Comparison of ENCODE assay signal across 25 cellular contexts in the genomic region with DNA sequence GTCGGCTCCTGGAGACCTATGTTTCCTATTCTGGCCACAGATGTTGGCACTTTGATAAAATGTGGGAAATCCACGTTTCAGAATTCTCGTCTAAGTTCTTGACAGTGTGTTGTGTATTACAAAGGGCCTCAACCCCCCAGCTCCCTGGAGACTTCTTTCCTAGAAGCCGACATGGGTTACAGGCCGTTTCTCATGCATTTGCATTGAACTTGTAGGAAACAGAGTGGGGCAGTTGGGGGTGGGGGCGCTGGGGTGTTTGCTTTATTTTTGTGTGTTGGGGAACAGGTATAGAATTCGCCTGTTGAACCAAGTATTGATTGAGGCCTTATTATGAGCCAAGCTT.
DNase-seq lines count a peak whose midpoint lies in the region; ATAC-seq and TF ChIP-seq lines count a peak whose summit lies in the region.
"Had no signal": no experiment of that assay in that cellular context is flagged by ENCODE, and none has a peak within 500 bp of the region (broad histone marks: within the 10 kb centered on the region; RNA-seq: fewer than 3 reads in every experiment).

No MANE protein-coding gene starts in this region.

- POLR2A ChIA-PET in HEK293 (lab: Yijun Ruan, JAX): no interaction called here

- no peaks in the 10 kb centered on the region for H3K9me3 ChIP-seq in BLaER1 treated with 17β-estradiol and CSF1 and Interleukin-3, amounts not matched to agents 10 nM and 100 nM (replicated peaks in 1 of 11)
- H3K9me3 ChIP-seq in HEK293 (ENCODE audit: control insufficient read depth, insufficient read depth, low read depth, low read length) (no peaks in the 10 kb centered on the region), ascending aorta (no peaks in the 10 kb centered on the region), osteoblast (ENCODE audit: low read depth, low read length) (no peaks in the 10 kb centered on the region)
- H3K9me3 ChIP-seq: body of pancreas, left lung had no signal

- no peak overlapping the region for H3K4me3 ChIP-seq in BLaER1 treated with 17β-estradiol and CSF1 and Interleukin-3, amounts not matched to agents 10 nM and 100 nM
- H3K4me3 ChIP-seq in HEK293 (ENCODE audit: low read depth, low read length): no peak overlapping the region
- H3K4me3 ChIP-seq in ascending aorta: no peak overlapping the region
- no peak overlapping the region for H3K4me3 ChIP-seq in osteoblast (ENCODE audit: insufficient read depth, low read length)
- H3K4me3 ChIP-seq: body of pancreas, left lung, smooth muscle cell had no signal

- H2AFZ ChIP-seq in osteoblast (ENCODE audit: low read length): no peak overlapping the region

- H3K4me2 ChIP-seq in BLaER1 treated with 17β-estradiol and CSF1 and Interleukin-3, amounts not matched to agents 10 nM and 100 nM: peak overlapping the region; percentile 76 to 89 (median 87)
- H3K4me2 ChIP-seq in osteoblast (ENCODE audit: insufficient read depth, low read length): no peak overlapping the region

- TF ChIP-seq CTCF in HEK293 (tag by site-specific recombination; IDR thresholded peaks at IDR 0.05): no peak
- no peak for TF ChIP-seq CTCF in ascending aorta (IDR thresholded peaks at IDR 0.05)
- no peak for TF ChIP-seq CTCF in osteoblast (IDR thresholded peaks at IDR 0.05; ENCODE audit: extremely low read depth, low read depth, low read length)

- CTCF ChIA-PET in HEK293 (lab: Yijun Ruan, JAX): interaction anchor here (0.6 kb wide), 1 partner anchor 257 kb away, joined by 3 read pairs; no protein-coding TSS in a partner anchor

- peak overlapping the region in 1 of 11 experiments; percentile 66; a peak in 1 of 22 replicates for H3K9ac ChIP-seq in BLaER1 treated with 17β-estradiol and CSF1 and Interleukin-3, amounts not matched to agents 10 nM and 100 nM

- intact Hi-C loops in ascending aorta (cut with DNase I): loop anchor here (2.0 to 10.0 kb wide), 5 partner anchors 19 to 1045 kb away; partner anchors contain the start of gene RMC1

- no peaks in the 10 kb centered on the region for H3K79me2 ChIP-seq in osteoblast (ENCODE audit: insufficient read depth, low read length)

- peaks cover 0 to 45% (median 0%) of the 10 kb centered on the region in 11 experiments; a peak in 3 of 22 replicates for H3K36me3 ChIP-seq in BLaER1 treated with 17β-estradiol and CSF1 and Interleukin-3, amounts not matched to agents 10 nM and 100 nM
- H3K36me3 ChIP-seq in HEK293 (ENCODE audit: control insufficient read depth in 2 of 2, insufficient read depth in 1 of 2, low read length in 2 of 2) (peaks cover 0 to 28% of the 10 kb centered on the region in 2 experiments; a peak in 2 of 3 replicates), ascending aorta (peaks cover 0 to 15% of the 10 kb centered on the region in 2 donors), osteoblast (ENCODE audit: insufficient read depth, low read length) (peaks cover 8% of the 10 kb centered on the region)
- H3K36me3 ChIP-seq: left lung had no signal

- ATAC-seq in GM21786 (IDR thresholded peaks at IDR 0.05; ENCODE audit: unreplicated experiment) (no peak), GM21526 (IDR thresholded peaks at IDR 0.05; ENCODE audit: low FRiP score, unreplicated experiment) (no peak), HG02840 (IDR thresholded peaks at IDR 0.05; ENCODE audit: low FRiP score, unreplicated experiment) (no peak)
- ATAC-seq: body of pancreas; HCT116; left lung; naive thymus-derived CD4-positive, alpha-beta T cell; T-cell had no signal

- peak overlapping the region in 5 of 11 experiments; percentile 71 to 82 (median 80); a peak in 8 of 22 replicates for H3K27ac ChIP-seq in BLaER1 treated with 17β-estradiol and CSF1 and Interleukin-3, amounts not matched to agents 10 nM and 100 nM
- H3K27ac ChIP-seq in HEK293 (ENCODE audit: extremely low read depth, low read depth, low read length) (no peak overlapping the region), ascending aorta (peak overlapping the region; percentile 91 to 92), osteoblast (ENCODE audit: low read depth, low read length) (peak overlapping the region; percentile 87)
- H3K27ac ChIP-seq: body of pancreas, epithelial cell of prostate had no signal

- H3K27me3 ChIP-seq in BLaER1 treated with 17β-estradiol and CSF1 and Interleukin-3, amounts not matched to agents 10 nM and 100 nM: no peaks in the 10 kb centered on the region
- H3K27me3 ChIP-seq in ascending aorta (no peaks in the 10 kb centered on the region), osteoblast (ENCODE audit: insufficient read depth, low read length) (no peaks in the 10 kb centered on the region)
- H3K27me3 ChIP-seq: body of pancreas, left lung had no signal

- H4K20me1 ChIP-seq in BLaER1 treated with 17β-estradiol and CSF1 and Interleukin-3, amounts not matched to agents 10 nM and 100 nM: no peaks in the 10 kb centered on the region
- H4K20me1 ChIP-seq in osteoblast (ENCODE audit: insufficient read depth, low read length): no peaks in the 10 kb centered on the region

- DNase-seq in ascending aorta (ENCODE audit: low spot score in 2 of 2) (no peak), osteoblast (ENCODE audit: insufficient read length, low spot score, missing footprints) (no peak), RPMI8226 (no peak)
- DNase-seq: activated CD4-positive, alpha-beta memory T cell treated with anti-CD3 and anti-CD28 coated beads for 36 hours; activated gamma-delta T cell; body of pancreas; C1 segment of cervical spinal cord; Calu3; cerebellar nuclear complex; DMS79 treated with DMSO at 0.1 percent for 48 hours; KG1; left lung; naive thymus-derived CD4-positive, alpha-beta T cell; NCI-H1436 treated with DMSO at 0.1 percent for 48 hours; NCI-H524; occipital lobe; T-cell had no signal

- peaks cover 64 to 100% (median 99%) of the 10 kb centered on the region in 10 experiments for H3K4me1 ChIP-seq in BLaER1 treated with 17β-estradiol and CSF1 and Interleukin-3, amounts not matched to agents 10 nM and 100 nM
- H3K4me1 ChIP-seq in HEK293 (ENCODE audit: control insufficient read depth, insufficient read depth, low read length) (no peaks in the 10 kb centered on the region), ascending aorta (peaks cover 0 to 23% of the 10 kb centered on the region in 2 donors), osteoblast (ENCODE audit: insufficient read depth, low read length) (peaks cover 22% of the 10 kb centered on the region)
- H3K4me1 ChIP-seq: body of pancreas had no signal

TF ChIP-seq in HEK293, 187 proteins besides CTCF, POLR2A, EP300 and RAD21:
- TF ChIP-seq ZNF37A (tag by site-specific recombination; IDR thresholded peaks at IDR 0.05) (no peak), KLF9 (tag by site-specific recombination; IDR thresholded peaks at IDR 0.05; ENCODE audit: low read depth) (no peak), HOXD13 (CRISPR knock-in tag; IDR thresholded peaks at IDR 0.05; ENCODE audit: borderline replicate concordance) (no peak), ZNF24 (tag by site-specific recombination; IDR thresholded peaks at IDR 0.05) (no peak)
- TF ChIP-seq, protein P1, sequence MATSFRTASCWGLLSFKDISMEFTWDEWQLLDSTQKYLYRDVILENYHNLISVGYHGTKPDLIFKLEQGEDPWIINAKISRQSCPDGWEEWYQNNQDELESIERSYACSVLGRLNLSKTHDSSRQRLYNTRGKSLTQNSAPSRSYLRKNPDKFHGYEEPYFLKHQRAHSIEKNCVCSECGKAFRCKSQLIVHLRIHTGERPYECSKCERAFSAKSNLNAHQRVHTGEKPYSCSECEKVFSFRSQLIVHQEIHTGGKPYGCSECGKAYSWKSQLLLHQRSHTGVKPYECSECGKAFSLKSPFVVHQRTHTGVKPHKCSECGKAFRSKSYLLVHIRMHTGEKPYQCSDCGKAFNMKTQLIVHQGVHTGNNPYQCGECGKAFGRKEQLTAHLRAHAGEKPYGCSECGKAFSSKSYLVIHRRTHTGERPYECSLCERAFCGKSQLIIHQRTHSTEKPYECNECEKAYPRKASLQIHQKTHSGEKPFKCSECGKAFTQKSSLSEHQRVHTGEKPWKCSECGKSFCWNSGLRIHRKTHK (tag by site-specific recombination; IDR thresholded peaks at IDR 0.05): peak; percentile 60
TF ChIP-seq in HEK293: peak in this region for 1.
